ENCODE assay signal across 25 cellular contexts in the genomic region with DNA sequence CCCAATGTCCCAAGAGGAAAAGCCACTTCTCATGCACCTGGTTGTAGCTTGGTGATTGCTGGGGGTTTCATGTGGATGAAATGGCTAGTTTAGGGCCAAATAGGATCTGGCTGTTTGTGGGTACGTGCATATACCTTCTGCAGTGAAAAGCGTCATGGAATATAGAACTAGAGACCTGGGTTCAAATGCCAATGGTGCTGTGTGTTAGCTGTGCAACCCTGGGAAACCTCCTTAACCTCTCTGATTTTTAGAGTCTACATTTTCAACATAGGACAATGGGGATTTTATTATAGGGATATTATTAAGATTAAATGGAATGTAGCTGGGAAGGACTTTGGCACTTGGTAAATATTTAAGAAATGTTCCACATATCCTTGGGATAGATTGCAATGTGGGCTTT.
"Had no signal": no experiment of that assay in that cellular context is flagged by ENCODE, and none has a peak within 500 bp of the region (broad histone marks: within the 10 kb centered on the region; RNA-seq: fewer than 3 reads in every experiment).

No MANE protein-coding gene starts in this region.

- H3K4me2 ChIP-seq: SK-N-SH had no signal

- H3K4me1 ChIP-seq: adrenal gland, SJSA1 had no signal

- H3K4me3 Mint-ChIP-seq: activated CD4-positive, alpha-beta T cell treated with anti-CD3 and anti-CD28 coated beads, Interleukin-2, amount 10 ng/mL, durations not matched to agents 24 days and 14 days; activated CD8-positive, alpha-beta T cell treated with anti-CD3 and anti-CD28 coated beads for 36 hours; activated naive CD4-positive, alpha-beta T cell treated with anti-CD3 and anti-CD28 coated beads, Interleukin-2, amount 50 U/mL, for 24 hours; activated naive CD8-positive, alpha-beta T cell treated with anti-CD3 and anti-CD28 coated beads, Interleukin-2, amount 10 ng/mL, durations not matched to agents 7 days and 5 days; activated T-cell treated with anti-CD3 and anti-CD28 coated beads, Interleukin-2, amount 50 U/mL, for 24 hours; T-helper 1 cell treated with Interleukin-12 subunit alpha and Interleukin-12 subunit beta and Interleukin-4 antibody, amounts not matched to agents 30 μg/mL and 1 μg/mL, for 36 hours; T-helper 2 cell treated with Interferon-gamma antibody and Interleukin-4, amounts not matched to agents 5 μg/mL and 100 μg/mL, for 36 hours had no signal

- DNase-seq: activated CD4-positive, alpha-beta T cell treated with anti-CD3 and anti-CD28 coated beads, Interleukin-2, amount 10 ng/mL, durations not matched to agents 24 days and 14 days; activated CD4-positive, alpha-beta T cell treated with anti-CD3 and anti-CD28 coated beads, Interleukin-2, amount 50 U/mL, for 4 hours; activated CD8-positive, alpha-beta T cell treated with anti-CD3 and anti-CD28 coated beads for 36 hours; activated gamma-delta T cell; activated naive CD4-positive, alpha-beta T cell treated with Interleukin-2 at 50 U/mL for 16 hours; activated naive CD8-positive, alpha-beta T cell treated with anti-CD3 and anti-CD28 coated beads, Interleukin-2, amount 10 ng/mL, durations not matched to agents 7 days and 5 days; activated T-cell treated with anti-CD3 and anti-CD28 coated beads, Interleukin-2, amount 50 U/mL, for 24 hours; adrenal gland; aorta; brain microvascular endothelial cell; central memory CD4-positive, alpha-beta T cell; Karpas-422; NCI-H1048; NCI-H1105 treated with DMSO at 0.1 percent for 48 hours; NCI-H1436; NCI-H2029; NCI-H524 treated with DMSO at 0.1 percent for 48 hours; SHP77; SK-N-SH had no signal

- H3K4me3 ChIP-seq: adrenal gland, SJSA1 had no signal

- H3K9me3 Mint-ChIP-seq: activated CD4-positive, alpha-beta T cell treated with anti-CD3 and anti-CD28 coated beads, Interleukin-2, amount 10 ng/mL, durations not matched to agents 24 days and 14 days; activated CD8-positive, alpha-beta T cell treated with anti-CD3 and anti-CD28 coated beads for 36 hours; activated naive CD4-positive, alpha-beta T cell treated with anti-CD3 and anti-CD28 coated beads, Interleukin-2, amount 50 U/mL, for 24 hours; activated naive CD8-positive, alpha-beta T cell treated with anti-CD3 and anti-CD28 coated beads, Interleukin-2, amount 10 ng/mL, durations not matched to agents 7 days and 5 days; activated T-cell treated with anti-CD3 and anti-CD28 coated beads, Interleukin-2, amount 50 U/mL, for 24 hours; activated T-helper 2 cell treated with anti-CD3 and anti-CD28 coated beads, Interferon-gamma antibody, Interleukin-2, Interleukin-4, amounts not matched to agents 10 μg/mL and 5 μg/mL and 100 μg/mL, durations not matched to agents 14 hours and 24 hours and 36 hours; T-helper 1 cell treated with Interleukin-12 subunit alpha and Interleukin-12 subunit beta and Interleukin-4 antibody, amounts not matched to agents 30 μg/mL and 1 μg/mL, for 36 hours; T-helper 2 cell treated with Interferon-gamma antibody and Interleukin-4, amounts not matched to agents 5 μg/mL and 100 μg/mL, for 36 hours had no signal

- H3K4me1 Mint-ChIP-seq: activated CD4-positive, alpha-beta T cell treated with anti-CD3 and anti-CD28 coated beads, Interleukin-2, amount 10 ng/mL, durations not matched to agents 24 days and 14 days; activated naive CD4-positive, alpha-beta T cell treated with anti-CD3 and anti-CD28 coated beads, Interleukin-2, amount 50 U/mL, for 24 hours; activated naive CD8-positive, alpha-beta T cell treated with anti-CD3 and anti-CD28 coated beads, Interleukin-2, amount 10 ng/mL, durations not matched to agents 7 days and 5 days had no signal

- H3K9me3 ChIP-seq: adrenal gland, SJSA1, SK-N-SH had no signal

- H3K9ac ChIP-seq: SK-N-SH had no signal

- H3K36me3 Mint-ChIP-seq: activated naive CD4-positive, alpha-beta T cell treated with anti-CD3 and anti-CD28 coated beads, Interleukin-2, amount 50 U/mL, for 24 hours; activated naive CD8-positive, alpha-beta T cell treated with anti-CD3 and anti-CD28 coated beads, Interleukin-2, amount 10 ng/mL, durations not matched to agents 7 days and 5 days had no signal

- H3K27me3 ChIP-seq: adrenal gland had no signal

- ATAC-seq: activated CD8-positive, alpha-beta T cell treated with anti-CD3 and anti-CD28 coated beads for 36 hours; Panc1 had no signal

- H3K36me3 ChIP-seq: adrenal gland, brain microvascular endothelial cell, SJSA1 had no signal

- H3K27ac ChIP-seq: adrenal gland, brain microvascular endothelial cell, SJSA1 had no signal

- H3K27ac Mint-ChIP-seq: activated CD4-positive, alpha-beta T cell treated with anti-CD3 and anti-CD28 coated beads, Interleukin-2, amount 10 ng/mL, durations not matched to agents 24 days and 14 days; activated CD8-positive, alpha-beta T cell treated with anti-CD3 and anti-CD28 coated beads for 36 hours; activated naive CD4-positive, alpha-beta T cell treated with anti-CD3 and anti-CD28 coated beads, Interleukin-2, amount 50 U/mL, for 24 hours; activated naive CD8-positive, alpha-beta T cell treated with anti-CD3 and anti-CD28 coated beads, Interleukin-2, amount 10 ng/mL, durations not matched to agents 7 days and 5 days; activated T-cell treated with anti-CD3 and anti-CD28 coated beads, Interleukin-2, amount 50 U/mL, for 24 hours; activated T-helper 2 cell treated with anti-CD3 and anti-CD28 coated beads, Interferon-gamma antibody, Interleukin-2, Interleukin-4, amounts not matched to agents 10 μg/mL and 5 μg/mL and 100 μg/mL, durations not matched to agents 14 hours and 24 hours and 36 hours; T-helper 1 cell treated with Interleukin-12 subunit alpha and Interleukin-12 subunit beta and Interleukin-4 antibody, amounts not matched to agents 30 μg/mL and 1 μg/mL, for 36 hours; T-helper 2 cell treated with Interferon-gamma antibody and Interleukin-4, amounts not matched to agents 5 μg/mL and 100 μg/mL, for 36 hours had no signal
